ENCODE assay signal across 10 cellular contexts in genomic region chr13:55244991-55245644, GRCh38.
DNase-seq lines count a peak whose midpoint lies in the region; TF ChIP-seq lines count a peak whose summit lies in the region.
"Had no signal": no experiment of that assay in that cellular context is flagged by ENCODE, and none has a peak within 500 bp of the region (broad histone marks: within the 10 kb centered on the region; RNA-seq: fewer than 3 reads in every experiment).

No MANE protein-coding gene starts in this region.

- H3K9me2 ChIP-seq in OCI-LY1 (ENCODE audit: low read depth, low read length) = no peaks in the 10 kb centered on the region

- H3K4me1 ChIP-seq in OCI-LY1 (ENCODE audit: insufficient read depth, low read length, severe bottlenecking) (no peaks in the 10 kb centered on the region), colonic mucosa (no peaks in the 10 kb centered on the region)

- no peak overlapping the region for H3K4me2 ChIP-seq in OCI-LY1 (ENCODE audit: low read length)

- H3K4me3 ChIP-seq in OCI-LY1 (ENCODE audit: low read depth, low read length, poor library complexity, severe bottlenecking) (no peak overlapping the region), fibroblast of mammary gland (ENCODE audit: control insufficient read depth, low read depth, low read length) (no peak overlapping the region), MG63 (no peak overlapping the region), colonic mucosa (no peak overlapping the region)
- H3K4me3 ChIP-seq: lung had no signal

- H3K9me3 ChIP-seq in OCI-LY1 (ENCODE audit: low read length) (no peaks in the 10 kb centered on the region), MG63 (no peaks in the 10 kb centered on the region), colonic mucosa (no peaks in the 10 kb centered on the region)

- H4K20me1 ChIP-seq in OCI-LY1 (ENCODE audit: insufficient read depth, low read length) = no peaks in the 10 kb centered on the region

- H3K9ac ChIP-seq in OCI-LY1 (ENCODE audit: low read length) (no peak overlapping the region), colonic mucosa (ENCODE audit: low read depth in 2 of 2, low read length in 2 of 2) (no peak overlapping the region)

- H3K79me2 ChIP-seq in OCI-LY1 (ENCODE audit: insufficient read depth, low read length) = no peaks in the 10 kb centered on the region

- intact Hi-C loops in colonic mucosa (cut with DNase I) = no loop called here

- H3K36me3 ChIP-seq in OCI-LY1 (ENCODE audit: insufficient read depth, low read length) (no peaks in the 10 kb centered on the region), MG63 (no peaks in the 10 kb centered on the region), colonic mucosa (no peaks in the 10 kb centered on the region)

- DNase-seq in AML-193 (lab: John Stamatoyannopoulos, UW) (peak; percentile 32 to 34), fibroblast of mammary gland (ENCODE audit: low read depth) (peak; percentile 0), SW480 (ENCODE audit: low spot score) (no peak), MG63 (no peak), colonic mucosa (no peak), T-helper 2 cell (no peak)
- DNase-seq: DMS79 treated with DMSO at 0.1 percent for 48 hours had no signal

- TF ChIP-seq CTCF in GM12873 (IDR thresholded peaks at IDR 0.05; ENCODE audit: insufficient read depth, low read depth, low read length, missing control alignments) = peak; percentile 37
- TF ChIP-seq CTCF in OCI-LY1 (IDR thresholded peaks at IDR 0.05; ENCODE audit: low read length) = peak; percentile 62; the same call in 1 of the 2 replicates
- TF ChIP-seq CTCF in fibroblast of mammary gland (conservative IDR thresholded peaks at IDR 0.05; ENCODE audit: control insufficient read depth, insufficient read depth, low read depth, low read length) = no peak
- TF ChIP-seq CTCF in colonic mucosa (IDR thresholded peaks at IDR 0.05) = no peak

- H3F3A ChIP-seq in OCI-LY1 (ENCODE audit: insufficient read depth, low read length) = no peaks in the 10 kb centered on the region

- H2AFZ ChIP-seq in OCI-LY1 (ENCODE audit: low read length) = no peak overlapping the region

- H3K27me3 ChIP-seq in OCI-LY1 (ENCODE audit: insufficient read depth, low read length) = no peaks in the 10 kb centered on the region
- no peaks in the 10 kb centered on the region for H3K27me3 ChIP-seq in MG63
- H3K27me3 ChIP-seq in colonic mucosa = no peaks in the 10 kb centered on the region

- H3K27ac ChIP-seq in OCI-LY1 (ENCODE audit: low read depth, low read length, poor library complexity, severe bottlenecking) (no peak overlapping the region), colonic mucosa (no peak overlapping the region)

Comparison
In these comparisons a context has a peak if more than half of its experiments do, and no peak if none do; other contexts are left out.
1. DNase-seq: peak in AML-193 (2 of 2) and fibroblast of mammary gland (single experiment); none in SW480 (single experiment), MG63 (single experiment), colonic mucosa (single experiment) and T-helper 2 cell (0 of 5).
2. CTCF ChIP-seq: peak in GM12873 (single experiment) and OCI-LY1 (single experiment); none in fibroblast of mammary gland (single experiment) and colonic mucosa (single experiment).